25 cellular contexts compared by ENCODE assay signal in the genomic region with DNA sequence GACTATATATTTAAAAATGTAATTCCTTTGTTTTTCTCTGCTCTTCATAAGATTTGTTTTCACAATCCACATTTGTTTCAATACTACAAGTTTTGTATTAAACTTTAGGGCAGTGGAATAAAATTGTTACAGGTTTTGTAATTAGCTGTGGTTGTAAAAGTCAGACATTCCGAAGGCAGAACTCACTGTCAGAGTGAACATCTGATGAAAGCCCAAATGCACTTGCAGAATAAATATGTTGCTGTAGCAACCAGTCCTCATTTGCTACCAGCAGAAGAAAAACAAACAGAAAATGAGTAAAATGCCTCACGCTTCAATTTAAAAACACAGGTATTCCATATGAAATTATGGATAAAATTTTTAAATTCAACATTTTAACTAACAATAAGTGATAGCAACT.
"Had no signal": no experiment of that assay in that cellular context is flagged by ENCODE, and none has a peak within 500 bp of the region (broad histone marks: within the 10 kb centered on the region; RNA-seq: fewer than 3 reads in every experiment).

No MANE protein-coding gene starts in this region.

- H3K27ac ChIP-seq: brain microvascular endothelial cell, coronary artery, epithelial cell of prostate, heart left ventricle, testis, vagina, VCaP had no signal

- DNase-seq: activated CD4-positive, alpha-beta memory T cell treated with anti-CD3 and anti-CD28 coated beads, Interleukin-2, amount 10 ng/mL, durations not matched to agents 7 days and 5 days; activated CD4-positive, alpha-beta T cell treated with anti-CD3 and anti-CD28 coated beads, Interleukin-2, amount 10 ng/mL, durations not matched to agents 24 days and 14 days; activated CD8-positive, alpha-beta memory T cell treated with anti-CD3 and anti-CD28 coated beads, Interleukin-2, amount 10 ng/mL, durations not matched to agents 7 days and 5 days; activated effector memory CD4-positive, alpha-beta T cell treated with anti-CD3 and anti-CD28 coated beads, Interleukin-2, amount 50 U/mL, for 16 hours; activated naive CD4-positive, alpha-beta T cell treated with anti-CD3 and anti-CD28 coated beads, Interleukin-2, amount 10 ng/mL, durations not matched to agents 7 days and 5 days; activated T-cell treated with anti-CD3 and anti-CD28 coated beads for 4 hours; brain microvascular endothelial cell; caudate nucleus; endodermal cell; heart left ventricle; left ventricle myocardium superior; mammary epithelial cell; occipital lobe; stimulated activated CD4-positive, alpha-beta T cell treated with anti-CD3 and anti-CD28 coated beads, Interleukin-15, amount 100 ng/mL, for 24 hours; stimulated activated CD4-positive, alpha-beta T cell treated with anti-CD3 and anti-CD28 coated beads, Interleukin-2, amount 100 ng/mL, for 48 hours; stimulated activated naive CD4-positive, alpha-beta T cell; testis had no signal

- H3K36me3 ChIP-seq: brain microvascular endothelial cell, heart left ventricle, vagina had no signal

- H3K4me3 Mint-ChIP-seq: activated CD4-positive, alpha-beta memory T cell treated with anti-CD3 and anti-CD28 coated beads, Interleukin-2, amount 10 ng/mL, durations not matched to agents 7 days and 5 days; activated CD4-positive, alpha-beta T cell treated with anti-CD3 and anti-CD28 coated beads, Interleukin-2, amount 10 ng/mL, durations not matched to agents 24 days and 14 days; activated CD8-positive, alpha-beta memory T cell treated with anti-CD3 and anti-CD28 coated beads, Interleukin-2, amount 10 ng/mL, durations not matched to agents 7 days and 5 days; activated naive CD4-positive, alpha-beta T cell treated with anti-CD3 and anti-CD28 coated beads, Interleukin-2, amount 10 ng/mL, durations not matched to agents 7 days and 5 days; endodermal cell; type B pancreatic cell had no signal

- H3K9me3 Mint-ChIP-seq: activated CD4-positive, alpha-beta memory T cell treated with anti-CD3 and anti-CD28 coated beads, Interleukin-2, amount 10 ng/mL, durations not matched to agents 7 days and 5 days; activated CD4-positive, alpha-beta T cell treated with anti-CD3 and anti-CD28 coated beads, Interleukin-2, amount 10 ng/mL, durations not matched to agents 24 days and 14 days; activated naive CD4-positive, alpha-beta T cell treated with anti-CD3 and anti-CD28 coated beads, Interleukin-2, amount 10 ng/mL, durations not matched to agents 7 days and 5 days; endodermal cell; type B pancreatic cell had no signal

- H3K4me1 Mint-ChIP-seq: activated CD4-positive, alpha-beta memory T cell treated with anti-CD3 and anti-CD28 coated beads, Interleukin-2, amount 10 ng/mL, durations not matched to agents 7 days and 5 days; activated CD4-positive, alpha-beta T cell treated with anti-CD3 and anti-CD28 coated beads, Interleukin-2, amount 10 ng/mL, durations not matched to agents 24 days and 14 days; activated CD8-positive, alpha-beta memory T cell treated with anti-CD3 and anti-CD28 coated beads, Interleukin-2, amount 10 ng/mL, durations not matched to agents 7 days and 5 days; activated naive CD4-positive, alpha-beta T cell treated with anti-CD3 and anti-CD28 coated beads, Interleukin-2, amount 10 ng/mL, durations not matched to agents 7 days and 5 days; endodermal cell had no signal

- H3K4me1 ChIP-seq: heart left ventricle, testis, vagina had no signal

- H3K4me3 ChIP-seq: coronary artery, heart left ventricle, smooth muscle cell, testis, vagina had no signal

- H3K27me3 ChIP-seq: brain microvascular endothelial cell, heart left ventricle, testis, vagina had no signal

- H3K27me3 Mint-ChIP-seq: activated CD4-positive, alpha-beta memory T cell treated with anti-CD3 and anti-CD28 coated beads, Interleukin-2, amount 10 ng/mL, durations not matched to agents 7 days and 5 days; activated CD4-positive, alpha-beta T cell treated with anti-CD3 and anti-CD28 coated beads, Interleukin-2, amount 10 ng/mL, durations not matched to agents 24 days and 14 days; activated CD8-positive, alpha-beta memory T cell treated with anti-CD3 and anti-CD28 coated beads, Interleukin-2, amount 10 ng/mL, durations not matched to agents 7 days and 5 days; activated naive CD4-positive, alpha-beta T cell treated with anti-CD3 and anti-CD28 coated beads, Interleukin-2, amount 10 ng/mL, durations not matched to agents 7 days and 5 days; type B pancreatic cell had no signal

- H3K36me3 Mint-ChIP-seq: activated CD8-positive, alpha-beta memory T cell treated with anti-CD3 and anti-CD28 coated beads, Interleukin-2, amount 10 ng/mL, durations not matched to agents 7 days and 5 days; activated naive CD4-positive, alpha-beta T cell treated with anti-CD3 and anti-CD28 coated beads, Interleukin-2, amount 10 ng/mL, durations not matched to agents 7 days and 5 days; type B pancreatic cell had no signal

- H3K4me2 ChIP-seq: smooth muscle cell had no signal

- ATAC-seq: activated CD4-positive, CD25-positive, alpha-beta regulatory T cell treated with anti-CD3 and anti-CD28 coated beads, Interleukin-2, amount 50 U/mL, for 24 hours; activated CD8-positive, alpha-beta memory T cell treated with anti-CD3 and anti-CD28 coated beads, Interleukin-2, amount 10 ng/mL, durations not matched to agents 7 days and 5 days; heart left ventricle; left ventricle myocardium superior; sciatic nerve had no signal

- H3K27ac Mint-ChIP-seq: activated CD4-positive, alpha-beta memory T cell treated with anti-CD3 and anti-CD28 coated beads, Interleukin-2, amount 10 ng/mL, durations not matched to agents 7 days and 5 days; activated CD4-positive, alpha-beta T cell treated with anti-CD3 and anti-CD28 coated beads, Interleukin-2, amount 10 ng/mL, durations not matched to agents 24 days and 14 days; activated CD8-positive, alpha-beta memory T cell treated with anti-CD3 and anti-CD28 coated beads, Interleukin-2, amount 10 ng/mL, durations not matched to agents 7 days and 5 days; activated naive CD4-positive, alpha-beta T cell treated with anti-CD3 and anti-CD28 coated beads, Interleukin-2, amount 10 ng/mL, durations not matched to agents 7 days and 5 days; endodermal cell; type B pancreatic cell had no signal

- H3K9me3 ChIP-seq: testis, vagina had no signal
